In the genomic region with DNA sequence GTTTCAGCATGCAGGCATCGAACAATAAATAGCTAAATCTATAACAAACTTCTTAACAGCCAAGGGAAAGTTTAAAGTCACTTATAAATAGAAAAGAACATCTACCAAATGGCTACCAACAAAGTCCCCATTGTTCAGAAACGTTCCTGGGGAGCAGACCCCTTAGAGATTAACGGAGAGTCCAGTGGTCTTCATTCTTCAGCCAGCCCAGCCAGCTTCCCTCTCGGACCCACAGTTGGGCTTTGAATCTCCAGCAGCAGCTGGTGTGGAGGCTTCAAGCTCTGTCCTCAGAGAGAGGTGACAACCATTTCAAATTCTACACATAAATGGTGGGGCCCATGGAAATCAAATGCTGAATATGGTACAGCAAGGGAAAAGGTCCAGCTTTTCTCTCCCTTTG, we compare ENCODE assay signal across 12 cellular contexts.
"Had no signal": no experiment of that assay in that cellular context is flagged by ENCODE, and none has a peak within 500 bp of the region (broad histone marks: within the 10 kb centered on the region; RNA-seq: fewer than 3 reads in every experiment).

No MANE protein-coding gene starts in this region.

- H3K4me3 Mint-ChIP-seq: activated CD4-positive, alpha-beta T cell treated with anti-CD3 and anti-CD28 coated beads, Interleukin-2, amount 10 ng/mL, durations not matched to agents 7 days and 5 days; activated naive CD4-positive, alpha-beta T cell treated with anti-CD3 and anti-CD28 coated beads for 36 hours; dendritic cell treated with granulocyte-macrophage colony-stimulating factor and Interleukin-4, amounts not matched to agents 40 ng/mL and 50 ng/mL, for 4 days; nephron progenitor cell; WTC11 had no signal

- H3K9me3 Mint-ChIP-seq: activated CD4-positive, alpha-beta T cell treated with anti-CD3 and anti-CD28 coated beads, Interleukin-2, amount 10 ng/mL, durations not matched to agents 7 days and 5 days; activated naive CD4-positive, alpha-beta T cell treated with anti-CD3 and anti-CD28 coated beads for 36 hours; dendritic cell treated with granulocyte-macrophage colony-stimulating factor and Interleukin-4, amounts not matched to agents 40 ng/mL and 50 ng/mL, for 4 days; nephron progenitor cell; WTC11 had no signal

- H3K27ac Mint-ChIP-seq: activated CD4-positive, alpha-beta T cell treated with anti-CD3 and anti-CD28 coated beads, Interleukin-2, amount 10 ng/mL, durations not matched to agents 7 days and 5 days; activated naive CD4-positive, alpha-beta T cell treated with anti-CD3 and anti-CD28 coated beads for 36 hours; dendritic cell treated with granulocyte-macrophage colony-stimulating factor and Interleukin-4, amounts not matched to agents 40 ng/mL and 50 ng/mL, for 4 days; nephron progenitor cell; WTC11 had no signal

- H3K9ac ChIP-seq: parathyroid adenoma had no signal

- ATAC-seq: esophagus mucosa; SK-N-SH treated with all-trans-retinoic acid at 6 μM for 48 hours; stimulated activated naive CD8-positive, alpha-beta T cell treated with anti-CD3 and anti-CD28 coated beads, Interleukin-15, Interleukin-2, amounts not matched to agents 100 U/mL and 50 U/mL, for 24 hours; WTC11 had no signal

- H3K27me3 Mint-ChIP-seq: dendritic cell treated with granulocyte-macrophage colony-stimulating factor and Interleukin-4, amounts not matched to agents 40 ng/mL and 50 ng/mL, for 4 days had no signal

- H2AFZ ChIP-seq: parathyroid adenoma had no signal

- DNase-seq: activated CD4-positive, alpha-beta T cell treated with anti-CD3 and anti-CD28 coated beads, Interleukin-2, amount 10 ng/mL, durations not matched to agents 7 days and 5 days; activated CD8-positive, alpha-beta memory T cell treated with anti-CD3 and anti-CD28 coated beads for 24 hours; activated naive CD4-positive, alpha-beta T cell treated with anti-CD3 and anti-CD28 coated beads for 36 hours; cerebellar nuclear complex; nephron progenitor cell; stimulated activated CD4-positive, alpha-beta T cell treated with anti-CD3 and anti-CD28 coated beads, Interleukin-2, amount 100 ng/mL, for 24 hours; stimulated activated naive CD8-positive, alpha-beta T cell treated with anti-CD3 and anti-CD28 coated beads, Interleukin-15, Interleukin-2, amounts not matched to agents 100 U/mL and 50 U/mL, for 24 hours had no signal
